ENCODE assay signal across 9 cellular contexts in genomic region chr12:11651377-11651776, GRCh38. TPM values are rescaled to one million over a fixed set of nuclear protein-coding genes. Genes with fewer than 3 reads are reported as not detected.
A peak's percentile ranks its signal among the peaks of the same experiment; 100 is the strongest.
DNase-seq lines count a peak whose midpoint lies in the region; ATAC-seq and TF ChIP-seq lines count a peak whose summit lies in the region.
"Had no signal": no experiment of that assay in that cellular context is flagged by ENCODE, and none has a peak within 500 bp of the region (broad histone marks: within the 10 kb centered on the region; RNA-seq: fewer than 3 reads in every experiment).

No MANE protein-coding gene starts in this region.

- H4K20me1 ChIP-seq in DOHH2 (ENCODE audit: control insufficient read depth, insufficient read depth, low read depth, low read length), result no peaks in the 10 kb centered on the region

- H3K4me2 ChIP-seq in DOHH2 (ENCODE audit: low read length), result peak overlapping the region; percentile 80
- peak overlapping the region; percentile 65 for H3K4me2 ChIP-seq in trophoblast cell (ENCODE audit: low read length)

- H3K27me3 ChIP-seq in DOHH2 (ENCODE audit: control insufficient read depth, low read length), result peaks cover 17% of the 10 kb centered on the region
- no peaks in the 10 kb centered on the region for H3K27me3 ChIP-seq in SJCRH30
- no peaks in the 10 kb centered on the region for H3K27me3 ChIP-seq in trophoblast cell (ENCODE audit: insufficient read depth, low read length)

- DNase-seq in SJCRH30 (no peak), epithelial cell of prostate (ENCODE audit: low read depth, low spot score) (no peak), trophoblast cell (no peak)
- DNase-seq: stimulated activated CD4-positive, alpha-beta T cell treated with anti-CD3 and anti-CD28 coated beads, Interleukin-15, amount 100 ng/mL, for 24 hours had no signal

- H2BK12ac ChIP-seq in trophoblast cell (ENCODE audit: low read length), result no peak overlapping the region

- H3K9me3 ChIP-seq in DOHH2 (ENCODE audit: control insufficient read depth, insufficient read depth, low read length) (no peaks in the 10 kb centered on the region), SJCRH30 (replicated peaks) (no peaks in the 10 kb centered on the region), trophoblast cell (ENCODE audit: insufficient read depth, low read depth, low read length) (no peaks in the 10 kb centered on the region)

- H3K4me3 ChIP-seq in DOHH2 (ENCODE audit: low read length), result peak overlapping the region; percentile 92
- H3K4me3 ChIP-seq in SJCRH30, result peak overlapping the region; percentile 88
- no peak overlapping the region for H3K4me3 ChIP-seq in trophoblast cell (ENCODE audit: low read depth, low read length)

- peaks cover 26% of the 10 kb centered on the region for H3F3A ChIP-seq in DOHH2 (ENCODE audit: control insufficient read depth, insufficient read depth)

- no peak overlapping the region for H3K23ac ChIP-seq in trophoblast cell (ENCODE audit: low read length)

- TF ChIP-seq CTCF in DOHH2 (IDR thresholded peaks at IDR 0.05; ENCODE audit: low read depth, low read length, poor library complexity, severe bottlenecking), result no peak

- H3K9me2 ChIP-seq in DOHH2 (replicated peaks; ENCODE audit: control insufficient read depth, low read length), result no peaks in the 10 kb centered on the region

- H2AK5ac ChIP-seq in trophoblast cell (ENCODE audit: low read length), result no peak overlapping the region

- H2AFZ ChIP-seq in trophoblast cell (ENCODE audit: insufficient read depth, low read length, poor library complexity), result no peak overlapping the region

- no peak overlapping the region for H4K8ac ChIP-seq in trophoblast cell (ENCODE audit: low read depth, low read length)

- ATAC-seq in HG03457 (IDR thresholded peaks at IDR 0.05; ENCODE audit: unreplicated experiment) (no peak), GM21723 (IDR thresholded peaks at IDR 0.05; ENCODE audit: unreplicated experiment) (no peak), GM18502 (IDR thresholded peaks at IDR 0.05; ENCODE audit: poor library complexity, unreplicated experiment) (no peak), HG03025 (IDR thresholded peaks at IDR 0.05; ENCODE audit: low FRiP score, unreplicated experiment) (no peak)

- peaks cover 52% of the 10 kb centered on the region for H3K4me1 ChIP-seq in DOHH2 (ENCODE audit: control insufficient read depth, low read length)
- H3K4me1 ChIP-seq in SJCRH30, result peaks cover 4% of the 10 kb centered on the region; the same call in 1 of the 2 replicates
- peaks cover 13 to 20% of the 10 kb centered on the region in 2 experiments for H3K4me1 ChIP-seq in trophoblast cell (ENCODE audit: control insufficient read depth in 1 of 2, insufficient read depth in 2 of 2, low read length in 2 of 2)

- no peak overlapping the region for H4K12ac ChIP-seq in trophoblast cell (ENCODE audit: low read depth, low read length)

- H3K36me3 ChIP-seq in DOHH2 (ENCODE audit: control insufficient read depth, low read length), result no peaks in the 10 kb centered on the region
- no peaks in the 10 kb centered on the region for H3K36me3 ChIP-seq in SJCRH30
- H3K36me3 ChIP-seq in trophoblast cell (ENCODE audit: control insufficient read depth in 1 of 2, insufficient read depth in 2 of 2, low read length in 2 of 2), result no peaks in the 10 kb centered on the region

- no peak overlapping the region for H3K9ac ChIP-seq in trophoblast cell (ENCODE audit: low read length)

- no peak overlapping the region for H3K27ac ChIP-seq in DOHH2 (ENCODE audit: low read depth, low read length)
- H3K27ac ChIP-seq in SJCRH30, result no peak overlapping the region
- H3K27ac ChIP-seq in epithelial cell of prostate, result peak overlapping the region; percentile 99
- H3K27ac ChIP-seq in trophoblast cell (ENCODE audit: low read depth, low read length), result no peak overlapping the region

- no peak overlapping the region for H3K18ac ChIP-seq in trophoblast cell (ENCODE audit: low read length)

- H3K14ac ChIP-seq in trophoblast cell (ENCODE audit: low read length), result no peak overlapping the region

- H3K4ac ChIP-seq in trophoblast cell (ENCODE audit: low read depth, low read length), result no peak overlapping the region

- H2BK120ac ChIP-seq in trophoblast cell (ENCODE audit: insufficient read depth, low read length, poor library complexity), result no peak overlapping the region

- no peak overlapping the region for H4K91ac ChIP-seq in trophoblast cell (ENCODE audit: low read depth, low read length)

- peaks cover 20% of the 10 kb centered on the region for H3K79me1 ChIP-seq in trophoblast cell (ENCODE audit: low read length)

- WGBS in trophoblast cell (ENCODE audit: extremely low coverage, insufficient coverage, insufficient read length), result no CpG with 5 or more reads among the region's 5 CpGs

- peaks cover 39% of the 10 kb centered on the region for H3K79me2 ChIP-seq in DOHH2 (ENCODE audit: control insufficient read depth, low read length)
- peaks cover 8% of the 10 kb centered on the region for H3K79me2 ChIP-seq in trophoblast cell (ENCODE audit: control insufficient read depth, insufficient read depth, low read length, poor library complexity)

- no peak overlapping the region for H2BK5ac ChIP-seq in trophoblast cell (ENCODE audit: low read depth, low read length, poor library complexity)

RNA-seq across cellular contexts. Expression of gene ETV6, which starts 1.9 kb away (rescaled TPM):
- total RNA-seq in SJCRH30 (2014; rRNA removed; shearing (Covaris generic)), result 5.1 and 5.6 TPM in 2 replicates
- polyA plus RNA-seq in trophoblast cell (2013), result 8.4 and 9.1 TPM in 2 replicates
